Comparison of ENCODE assay signal across 6 cellular contexts in genomic region chr16:66899945-66900688, GRCh38. TPM values are rescaled to one million over a fixed set of nuclear protein-coding genes. Genes with fewer than 3 reads are reported as not detected.
DNase-seq lines count a peak whose midpoint lies in the region; ATAC-seq and TF ChIP-seq lines count a peak whose summit lies in the region.

No MANE protein-coding gene starts in this region.

- H3K27me3 Mint-ChIP-seq in activated CD4-positive, alpha-beta T cell treated with anti-CD3 and anti-CD28 coated beads, Interleukin-2, amount 10 ng/mL, durations not matched to agents 7 days and 5 days, result no peaks in the 10 kb centered on the region

- H3K36me3 Mint-ChIP-seq in activated CD4-positive, alpha-beta T cell treated with anti-CD3 and anti-CD28 coated beads, Interleukin-2, amount 10 ng/mL, durations not matched to agents 7 days and 5 days (ENCODE audit: low read depth), result no peaks in the 10 kb centered on the region

- POLR2A ChIA-PET in activated CD4-positive, alpha-beta T cell treated with anti-CD3 and anti-CD28 coated beads, Interleukin-2, amount 10 ng/mL, durations not matched to agents 7 days and 5 days (lab: Charles Lee), result no interaction called here

- H3K9me3 Mint-ChIP-seq in activated CD4-positive, alpha-beta T cell treated with anti-CD3 and anti-CD28 coated beads, Interleukin-2, amount 10 ng/mL, durations not matched to agents 7 days and 5 days, result no peaks in the 10 kb centered on the region

- H3K4me3 ChIP-seq in epithelial cell of esophagus (ENCODE audit: low read length), result no peak overlapping the region

- ATAC-seq in sciatic nerve, result peak; percentile 64

- intact Hi-C loops in sciatic nerve (cut with DNase I), result no loop called here

- CTCF ChIA-PET in activated CD4-positive, alpha-beta T cell treated with anti-CD3 and anti-CD28 coated beads, Interleukin-2, amount 10 ng/mL, durations not matched to agents 7 days and 5 days (lab: Charles Lee), result interaction anchor here (1.1 kb wide), 1 partner anchor 255 kb away, joined by 3 read pairs; no protein-coding TSS in a partner anchor

- TF ChIP-seq CTCF in epithelial cell of esophagus (IDR thresholded peaks at IDR 0.05; ENCODE audit: insufficient read depth, low read depth, low read length, missing control alignments), result no peak

- no peak overlapping the region for H3K27ac Mint-ChIP-seq in activated CD4-positive, alpha-beta T cell treated with anti-CD3 and anti-CD28 coated beads, Interleukin-2, amount 10 ng/mL, durations not matched to agents 7 days and 5 days

- H3K4me3 Mint-ChIP-seq in activated CD4-positive, alpha-beta T cell treated with anti-CD3 and anti-CD28 coated beads, Interleukin-2, amount 10 ng/mL, durations not matched to agents 7 days and 5 days, result no peak overlapping the region

- peak; percentile 16 for DNase-seq in NCI-H1105 treated with DMSO at 0.1 percent for 48 hours (lab: John Stamatoyannopoulos, UW)
- DNase-seq in epithelial cell of esophagus (ENCODE audit: low read depth), result peak; percentile 81
- peak; percentile 86 for DNase-seq in sciatic nerve (ENCODE audit: low spot score)
- no peak for DNase-seq in activated naive CD4-positive, alpha-beta T cell treated with Interleukin-2 at 50 U/mL for 16 hours
- DNase-seq in activated CD4-positive, alpha-beta T cell treated with anti-CD3 and anti-CD28 coated beads, Interleukin-2, amount 10 ng/mL, durations not matched to agents 7 days and 5 days, result no peak
- DNase-seq in stimulated activated CD4-positive, alpha-beta T cell treated with anti-CD3 and anti-CD28 coated beads, Interleukin-2, amount 100 ng/mL, for 48 hours, result no peak

- peaks cover 5% of the 10 kb centered on the region for H3K4me1 Mint-ChIP-seq in activated CD4-positive, alpha-beta T cell treated with anti-CD3 and anti-CD28 coated beads, Interleukin-2, amount 10 ng/mL, durations not matched to agents 7 days and 5 days

RNA-seq across cellular contexts. Expression of gene CDH16, which starts 18.6 kb away (rescaled TPM):
- not detected for total RNA-seq in sciatic nerve
- not detected for total RNA-seq in activated CD4-positive, alpha-beta T cell treated with anti-CD3 and anti-CD28 coated beads, Interleukin-2, amount 10 ng/mL, durations not matched to agents 7 days and 5 days

RNA-seq across cellular contexts. Expression of gene PDP2, which starts 19.8 kb away (rescaled TPM):
- total RNA-seq in sciatic nerve, result 17.6 TPM
- total RNA-seq in activated CD4-positive, alpha-beta T cell treated with anti-CD3 and anti-CD28 coated beads, Interleukin-2, amount 10 ng/mL, durations not matched to agents 7 days and 5 days, result 10 to 100 TPM; 20.8 to 21.4 TPM

RNA-seq across cellular contexts. Expression of gene RRAD, which starts 25.2 kb away (rescaled TPM):
- total RNA-seq in sciatic nerve, result 6.2 TPM
- total RNA-seq in activated CD4-positive, alpha-beta T cell treated with anti-CD3 and anti-CD28 coated beads, Interleukin-2, amount 10 ng/mL, durations not matched to agents 7 days and 5 days, result under 1 TPM; 0.20 to 0.23 TPM

RNA-seq across cellular contexts. Expression of gene CIAO2B, which starts 34.1 kb away (rescaled TPM):
- 69.7 TPM for total RNA-seq in sciatic nerve
- 100 to 1,000 TPM in 1 of 2 experiments, 10 to 100 TPM in 1; 95.2 to 112 TPM for total RNA-seq in activated CD4-positive, alpha-beta T cell treated with anti-CD3 and anti-CD28 coated beads, Interleukin-2, amount 10 ng/mL, durations not matched to agents 7 days and 5 days

RNA-seq across cellular contexts. Expression of gene CES2, which starts 35.2 kb away (rescaled TPM):
- 27.8 TPM for total RNA-seq in sciatic nerve
- total RNA-seq in activated CD4-positive, alpha-beta T cell treated with anti-CD3 and anti-CD28 coated beads, Interleukin-2, amount 10 ng/mL, durations not matched to agents 7 days and 5 days, result 10 to 100 TPM; 31.5 to 34.9 TPM

Comparison
In these comparisons a context has a peak if more than half of its experiments do, and no peak if none do; other contexts are left out.
1. DNase-seq: peak in NCI-H1105 treated with DMSO at 0.1 percent for 48 hours (single experiment), epithelial cell of esophagus (single experiment) and sciatic nerve (single experiment); none in activated naive CD4-positive, alpha-beta T cell treated with Interleukin-2 at 50 U/mL for 16 hours (single experiment), activated CD4-positive, alpha-beta T cell treated with anti-CD3 and anti-CD28 coated beads, Interleukin-2, amount 10 ng/mL, durations not matched to agents 7 days and 5 days (single experiment) and stimulated activated CD4-positive, alpha-beta T cell treated with anti-CD3 and anti-CD28 coated beads, Interleukin-2, amount 100 ng/mL, for 48 hours (0 of 2).